1 cellular context compared by ENCODE assay signal in the genomic region with DNA sequence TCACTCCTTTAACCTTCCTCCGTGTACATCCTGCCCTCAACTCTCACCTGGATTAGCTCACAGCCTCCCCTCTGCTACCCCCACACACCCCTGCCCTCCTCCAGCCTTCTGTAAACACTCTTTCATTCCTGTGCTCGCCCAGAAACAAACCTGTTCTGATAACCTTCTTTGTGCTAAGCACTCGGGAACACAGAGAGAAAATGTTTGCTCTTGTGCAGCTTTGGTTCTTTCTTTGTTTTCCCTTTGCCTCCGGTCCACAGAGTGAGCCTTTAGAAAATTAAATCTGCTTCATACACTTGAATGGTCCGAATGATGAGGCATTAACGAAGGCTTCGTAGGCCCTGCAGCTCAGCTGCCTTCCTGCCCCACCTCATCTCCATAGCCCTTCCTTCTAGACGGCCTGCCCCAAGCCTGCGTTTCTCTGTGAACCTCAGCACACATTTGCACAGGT.
TF ChIP-seq lines count a peak whose summit lies in the region.

No MANE protein-coding gene starts in this region.

TF ChIP-seq in HepG2, 621 proteins besides CTCF, POLR2A, EP300 and RAD21 (continued from another document):
- TF ChIP-seq, protein P1, sequence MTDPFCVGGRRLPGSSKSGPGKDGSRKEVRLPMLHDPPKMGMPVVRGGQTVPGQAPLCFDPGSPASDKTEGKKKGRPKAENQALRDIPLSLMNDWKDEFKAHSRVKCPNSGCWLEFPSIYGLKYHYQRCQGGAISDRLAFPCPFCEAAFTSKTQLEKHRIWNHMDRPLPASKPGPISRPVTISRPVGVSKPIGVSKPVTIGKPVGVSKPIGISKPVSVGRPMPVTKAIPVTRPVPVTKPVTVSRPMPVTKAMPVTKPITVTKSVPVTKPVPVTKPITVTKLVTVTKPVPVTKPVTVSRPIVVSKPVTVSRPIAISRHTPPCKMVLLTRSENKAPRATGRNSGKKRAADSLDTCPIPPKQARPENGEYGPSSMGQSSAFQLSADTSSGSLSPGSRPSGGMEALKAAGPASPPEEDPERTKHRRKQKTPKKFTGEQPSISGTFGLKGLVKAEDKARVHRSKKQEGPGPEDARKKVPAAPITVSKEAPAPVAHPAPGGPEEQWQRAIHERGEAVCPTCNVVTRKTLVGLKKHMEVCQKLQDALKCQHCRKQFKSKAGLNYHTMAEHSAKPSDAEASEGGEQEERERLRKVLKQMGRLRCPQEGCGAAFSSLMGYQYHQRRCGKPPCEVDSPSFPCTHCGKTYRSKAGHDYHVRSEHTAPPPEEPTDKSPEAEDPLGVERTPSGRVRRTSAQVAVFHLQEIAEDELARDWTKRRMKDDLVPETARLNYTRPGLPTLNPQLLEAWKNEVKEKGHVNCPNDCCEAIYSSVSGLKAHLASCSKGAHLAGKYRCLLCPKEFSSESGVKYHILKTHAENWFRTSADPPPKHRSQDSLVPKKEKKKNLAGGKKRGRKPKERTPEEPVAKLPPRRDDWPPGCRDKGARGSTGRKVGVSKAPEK (CRISPR knock-in tag; IDR thresholded peaks at IDR 0.05; ENCODE audit: borderline replicate concordance), result peak; percentile 50; the same call in 1 of the 2 replicates
- TF ChIP-seq SOX13 (IDR thresholded peaks at IDR 0.05), result peak; percentile 88
- TF ChIP-seq SOX13 (CRISPR knock-in tag; conservative IDR thresholded peaks at IDR 0.05 in 1 of 2, IDR thresholded peaks at IDR 0.05 in 1 of 2), result peak in 1 of 2 experiments; percentile 97; a peak in 2 of 4 replicates
- TF ChIP-seq PITX1 (CRISPR knock-in tag; IDR thresholded peaks at IDR 0.05), result peak; percentile 73
- TF ChIP-seq, protein P2, sequence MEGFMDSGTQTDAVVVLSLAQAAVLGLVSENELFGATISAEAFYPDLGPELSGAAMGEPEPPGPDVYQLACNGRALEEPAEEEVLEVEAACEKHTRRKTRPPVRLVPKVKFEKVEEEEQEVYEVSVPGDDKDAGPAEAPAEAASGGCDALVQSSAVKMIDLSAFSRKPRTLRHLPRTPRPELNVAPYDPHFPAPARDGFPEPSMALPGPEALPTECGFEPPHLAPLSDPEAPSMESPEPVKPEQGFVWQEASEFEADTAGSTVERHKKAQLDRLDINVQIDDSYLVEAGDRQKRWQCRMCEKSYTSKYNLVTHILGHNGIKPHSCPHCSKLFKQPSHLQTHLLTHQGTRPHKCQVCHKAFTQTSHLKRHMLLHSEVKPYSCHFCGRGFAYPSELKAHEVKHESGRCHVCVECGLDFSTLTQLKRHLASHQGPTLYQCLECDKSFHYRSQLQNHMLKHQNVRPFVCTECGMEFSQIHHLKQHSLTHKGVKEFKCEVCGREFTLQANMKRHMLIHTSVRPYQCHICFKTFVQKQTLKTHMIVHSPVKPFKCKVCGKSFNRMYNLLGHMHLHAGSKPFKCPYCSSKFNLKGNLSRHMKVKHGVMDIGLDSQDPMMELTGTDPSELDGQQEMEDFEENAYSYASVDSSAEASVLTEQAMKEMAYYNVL (CRISPR knock-in tag; IDR thresholded peaks at IDR 0.05; ENCODE audit: borderline replicate concordance), result peak; percentile 84; the same call in 1 of the 2 replicates
- TF ChIP-seq, protein P3, sequence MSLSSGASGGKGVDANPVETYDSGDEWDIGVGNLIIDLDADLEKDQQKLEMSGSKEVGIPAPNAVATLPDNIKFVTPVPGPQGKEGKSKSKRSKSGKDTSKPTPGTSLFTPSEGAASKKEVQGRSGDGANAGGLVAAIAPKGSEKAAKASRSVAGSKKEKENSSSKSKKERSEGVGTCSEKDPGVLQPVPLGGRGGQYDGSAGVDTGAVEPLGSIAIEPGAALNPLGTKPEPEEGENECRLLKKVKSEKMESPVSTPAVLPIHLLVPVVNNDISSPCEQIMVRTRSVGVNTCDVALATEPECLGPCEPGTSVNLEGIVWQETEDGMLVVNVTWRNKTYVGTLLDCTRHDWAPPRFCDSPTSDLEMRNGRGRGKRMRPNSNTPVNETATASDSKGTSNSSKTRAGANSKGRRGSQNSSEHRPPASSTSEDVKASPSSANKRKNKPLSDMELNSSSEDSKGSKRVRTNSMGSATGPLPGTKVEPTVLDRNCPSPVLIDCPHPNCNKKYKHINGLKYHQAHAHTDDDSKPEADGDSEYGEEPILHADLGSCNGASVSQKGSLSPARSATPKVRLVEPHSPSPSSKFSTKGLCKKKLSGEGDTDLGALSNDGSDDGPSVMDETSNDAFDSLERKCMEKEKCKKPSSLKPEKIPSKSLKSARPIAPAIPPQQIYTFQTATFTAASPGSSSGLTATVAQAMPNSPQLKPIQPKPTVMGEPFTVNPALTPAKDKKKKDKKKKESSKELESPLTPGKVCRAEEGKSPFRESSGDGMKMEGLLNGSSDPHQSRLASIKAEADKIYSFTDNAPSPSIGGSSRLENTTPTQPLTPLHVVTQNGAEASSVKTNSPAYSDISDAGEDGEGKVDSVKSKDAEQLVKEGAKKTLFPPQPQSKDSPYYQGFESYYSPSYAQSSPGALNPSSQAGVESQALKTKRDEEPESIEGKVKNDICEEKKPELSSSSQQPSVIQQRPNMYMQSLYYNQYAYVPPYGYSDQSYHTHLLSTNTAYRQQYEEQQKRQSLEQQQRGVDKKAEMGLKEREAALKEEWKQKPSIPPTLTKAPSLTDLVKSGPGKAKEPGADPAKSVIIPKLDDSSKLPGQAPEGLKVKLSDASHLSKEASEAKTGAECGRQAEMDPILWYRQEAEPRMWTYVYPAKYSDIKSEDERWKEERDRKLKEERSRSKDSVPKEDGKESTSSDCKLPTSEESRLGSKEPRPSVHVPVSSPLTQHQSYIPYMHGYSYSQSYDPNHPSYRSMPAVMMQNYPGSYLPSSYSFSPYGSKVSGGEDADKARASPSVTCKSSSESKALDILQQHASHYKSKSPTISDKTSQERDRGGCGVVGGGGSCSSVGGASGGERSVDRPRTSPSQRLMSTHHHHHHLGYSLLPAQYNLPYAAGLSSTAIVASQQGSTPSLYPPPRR (CRISPR knock-in tag; IDR thresholded peaks at IDR 0.05; ENCODE audit: borderline replicate concordance), result peak; percentile 54; the same call in 1 of the 2 replicates
- TF ChIP-seq, protein P4, sequence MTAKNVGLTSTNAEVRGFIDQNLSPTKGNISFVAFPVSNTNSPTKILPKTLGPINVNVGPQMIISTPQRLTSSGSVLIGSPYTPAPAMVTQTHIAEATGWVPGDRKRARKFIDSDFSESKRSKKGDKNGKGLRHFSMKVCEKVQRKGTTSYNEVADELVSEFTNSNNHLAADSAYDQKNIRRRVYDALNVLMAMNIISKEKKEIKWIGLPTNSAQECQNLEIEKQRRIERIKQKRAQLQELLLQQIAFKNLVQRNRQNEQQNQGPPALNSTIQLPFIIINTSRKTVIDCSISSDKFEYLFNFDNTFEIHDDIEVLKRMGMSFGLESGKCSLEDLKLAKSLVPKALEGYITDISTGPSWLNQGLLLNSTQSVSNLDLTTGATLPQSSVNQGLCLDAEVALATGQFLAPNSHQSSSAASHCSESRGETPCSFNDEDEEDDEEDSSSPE (CRISPR knock-in tag; IDR thresholded peaks at IDR 0.05), result no peak
- 0 out of 2 replicates have a peak, but pooled peaks have one; percentile 17 for TF ChIP-seq GATAD2A (CRISPR knock-in tag; IDR thresholded peaks at IDR 0.05)
- TF ChIP-seq, protein P5, sequence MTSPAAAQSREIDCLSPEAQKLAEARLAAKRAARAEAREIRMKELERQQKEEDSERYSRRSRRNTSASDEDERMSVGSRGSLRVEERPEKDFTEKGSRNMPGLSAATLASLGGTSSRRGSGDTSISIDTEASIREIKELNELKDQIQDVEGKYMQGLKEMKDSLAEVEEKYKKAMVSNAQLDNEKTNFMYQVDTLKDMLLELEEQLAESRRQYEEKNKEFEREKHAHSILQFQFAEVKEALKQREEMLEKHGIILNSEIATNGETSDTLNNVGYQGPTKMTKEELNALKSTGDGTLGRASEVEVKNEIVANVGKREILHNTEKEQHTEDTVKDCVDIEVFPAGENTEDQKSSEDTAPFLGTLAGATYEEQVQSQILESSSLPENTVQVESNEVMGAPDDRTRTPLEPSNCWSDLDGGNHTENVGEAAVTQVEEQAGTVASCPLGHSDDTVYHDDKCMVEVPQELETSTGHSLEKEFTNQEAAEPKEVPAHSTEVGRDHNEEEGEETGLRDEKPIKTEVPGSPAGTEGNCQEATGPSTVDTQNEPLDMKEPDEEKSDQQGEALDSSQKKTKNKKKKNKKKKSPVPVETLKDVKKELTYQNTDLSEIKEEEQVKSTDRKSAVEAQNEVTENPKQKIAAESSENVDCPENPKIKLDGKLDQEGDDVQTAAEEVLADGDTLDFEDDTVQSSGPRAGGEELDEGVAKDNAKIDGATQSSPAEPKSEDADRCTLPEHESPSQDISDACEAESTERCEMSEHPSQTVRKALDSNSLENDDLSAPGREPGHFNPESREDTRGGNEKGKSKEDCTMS (CRISPR knock-in tag; conservative IDR thresholded peaks at IDR 0.05), result no peak
- peak; percentile 95 for TF ChIP-seq SOX5 (CRISPR knock-in tag; IDR thresholded peaks at IDR 0.05; ENCODE audit: borderline replicate concordance)
- peak; percentile 56; the same call in 1 of the 2 replicates for TF ChIP-seq NR2F2 (IDR thresholded peaks at IDR 0.05; ENCODE audit: borderline replicate concordance, low read depth)
- TF ChIP-seq, protein P6, sequence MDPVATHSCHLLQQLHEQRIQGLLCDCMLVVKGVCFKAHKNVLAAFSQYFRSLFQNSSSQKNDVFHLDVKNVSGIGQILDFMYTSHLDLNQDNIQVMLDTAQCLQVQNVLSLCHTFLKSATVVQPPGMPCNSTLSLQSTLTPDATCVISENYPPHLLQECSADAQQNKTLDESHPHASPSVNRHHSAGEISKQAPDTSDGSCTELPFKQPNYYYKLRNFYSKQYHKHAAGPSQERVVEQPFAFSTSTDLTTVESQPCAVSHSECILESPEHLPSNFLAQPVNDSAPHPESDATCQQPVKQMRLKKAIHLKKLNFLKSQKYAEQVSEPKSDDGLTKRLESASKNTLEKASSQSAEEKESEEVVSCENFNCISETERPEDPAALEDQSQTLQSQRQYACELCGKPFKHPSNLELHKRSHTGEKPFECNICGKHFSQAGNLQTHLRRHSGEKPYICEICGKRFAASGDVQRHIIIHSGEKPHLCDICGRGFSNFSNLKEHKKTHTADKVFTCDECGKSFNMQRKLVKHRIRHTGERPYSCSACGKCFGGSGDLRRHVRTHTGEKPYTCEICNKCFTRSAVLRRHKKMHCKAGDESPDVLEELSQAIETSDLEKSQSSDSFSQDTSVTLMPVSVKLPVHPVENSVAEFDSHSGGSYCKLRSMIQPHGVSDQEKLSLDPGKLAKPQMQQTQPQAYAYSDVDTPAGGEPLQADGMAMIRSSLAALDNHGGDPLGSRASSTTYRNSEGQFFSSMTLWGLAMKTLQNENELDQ (CRISPR knock-in tag; IDR thresholded peaks at IDR 0.05; ENCODE audit: borderline replicate concordance), result no peak
- TF ChIP-seq ZNF101 (CRISPR knock-in tag; IDR thresholded peaks at IDR 0.05; ENCODE audit: borderline replicate concordance, low read depth), result no peak
- no peak for TF ChIP-seq MBD4 (IDR thresholded peaks at IDR 0.05; ENCODE audit: borderline replicate concordance, low read length)
- no peak for TF ChIP-seq TCF7L2 (IDR thresholded peaks at IDR 0.05; ENCODE audit: low read depth, low read length)
- TF ChIP-seq RXRB (CRISPR knock-in tag; IDR thresholded peaks at IDR 0.05; ENCODE audit: borderline replicate concordance), result peak; percentile 88
- TF ChIP-seq, protein P7, sequence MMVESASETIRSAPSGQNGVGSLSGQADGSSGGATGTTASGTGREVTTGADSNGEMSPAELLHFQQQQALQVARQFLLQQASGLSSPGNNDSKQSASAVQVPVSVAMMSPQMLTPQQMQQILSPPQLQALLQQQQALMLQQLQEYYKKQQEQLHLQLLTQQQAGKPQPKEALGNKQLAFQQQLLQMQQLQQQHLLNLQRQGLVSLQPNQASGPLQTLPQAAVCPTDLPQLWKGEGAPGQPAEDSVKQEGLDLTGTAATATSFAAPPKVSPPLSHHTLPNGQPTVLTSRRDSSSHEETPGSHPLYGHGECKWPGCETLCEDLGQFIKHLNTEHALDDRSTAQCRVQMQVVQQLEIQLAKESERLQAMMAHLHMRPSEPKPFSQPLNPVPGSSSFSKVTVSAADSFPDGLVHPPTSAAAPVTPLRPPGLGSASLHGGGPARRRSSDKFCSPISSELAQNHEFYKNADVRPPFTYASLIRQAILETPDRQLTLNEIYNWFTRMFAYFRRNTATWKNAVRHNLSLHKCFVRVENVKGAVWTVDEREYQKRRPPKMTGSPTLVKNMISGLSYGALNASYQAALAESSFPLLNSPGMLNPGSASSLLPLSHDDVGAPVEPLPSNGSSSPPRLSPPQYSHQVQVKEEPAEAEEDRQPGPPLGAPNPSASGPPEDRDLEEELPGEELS (CRISPR knock-in tag; IDR thresholded peaks at IDR 0.05), result peak; percentile 81
- no peak for TF ChIP-seq DNMT3B (CRISPR knock-in tag; conservative IDR thresholded peaks at IDR 0.05)
- no peak for TF ChIP-seq JUND (CRISPR knock-in tag; IDR thresholded peaks at IDR 0.05)
- TF ChIP-seq TRIM24 (CRISPR knock-in tag; IDR thresholded peaks at IDR 0.05), result peak; percentile 34; the same call in 1 of the 2 replicates
- peak; percentile 10 for TF ChIP-seq ASH2L (IDR thresholded peaks at IDR 0.05; ENCODE audit: insufficient read length, low read depth, low read length)
- TF ChIP-seq RNF2 (conservative IDR thresholded peaks at IDR 0.05; ENCODE audit: low read depth), result no peak
- TF ChIP-seq KDM4B (CRISPR knock-in tag; IDR thresholded peaks at IDR 0.05), result no peak
